30 cellular contexts compared by ENCODE assay signal in genomic region chr3:135678386-135678785, GRCh38.
"Had no signal": no experiment of that assay in that cellular context is flagged by ENCODE, and none has a peak within 500 bp of the region (broad histone marks: within the 10 kb centered on the region; RNA-seq: fewer than 3 reads in every experiment).

No MANE protein-coding gene starts in this region.

- H3K9me3 Mint-ChIP-seq: T-helper 1 cell treated with Interleukin-12 subunit alpha and Interleukin-12 subunit beta and Interleukin-4 antibody, amounts not matched to agents 30 μg/mL and 1 μg/mL, for 36 hours had no signal

- H3K9me3 ChIP-seq: esophagus squamous epithelium had no signal

- H3K27ac ChIP-seq: brain microvascular endothelial cell, epithelial cell of prostate, esophagus squamous epithelium, gastroesophageal sphincter, heart right ventricle had no signal

- H3K36me3 ChIP-seq: brain microvascular endothelial cell, esophagus squamous epithelium, gastroesophageal sphincter, heart right ventricle had no signal

- H3K4me1 Mint-ChIP-seq: activated CD4-positive, alpha-beta memory T cell treated with anti-CD3 and anti-CD28 coated beads, Interleukin-2, amount 10 ng/mL, durations not matched to agents 7 days and 5 days; activated CD4-positive, alpha-beta T cell treated with anti-CD3 and anti-CD28 coated beads, Interleukin-2, amount 10 ng/mL, durations not matched to agents 7 days and 5 days; activated T-helper 17 cell treated with anti-CD3 and anti-CD28 coated beads, Interleukin-2, amount 50 U/mL, for 72 hours; T-cell had no signal

- DNase-seq: activated CD4-positive, alpha-beta memory T cell treated with anti-CD3 and anti-CD28 coated beads, Interleukin-2, amount 10 ng/mL, durations not matched to agents 7 days and 5 days; activated CD4-positive, alpha-beta T cell treated with anti-CD3 and anti-CD28 coated beads for 1 hour; activated CD4-positive, alpha-beta T cell treated with anti-CD3 and anti-CD28 coated beads for 4 hours; activated CD4-positive, alpha-beta T cell treated with anti-CD3 and anti-CD28 coated beads, Interleukin-2, amount 10 ng/mL, durations not matched to agents 7 days and 5 days; activated CD4-positive, alpha-beta T cell treated with anti-CD3 and anti-CD28 coated beads, Interleukin-2, amount 50 U/mL, for 4 hours; activated CD8-positive, alpha-beta memory T cell treated with anti-CD3 and anti-CD28 coated beads, Interleukin-2, amount 50 U/mL, for 48 hours; activated effector memory CD4-positive, alpha-beta T cell treated with Interleukin-2 at 50 U/mL for 16 hours; activated gamma-delta T cell treated with Interleukin-2 at 50 U/mL for 16 hours; activated naive CD4-positive, alpha-beta T cell treated with anti-CD3 and anti-CD28 coated beads, Interleukin-2, amount 50 U/mL, for 16 hours; activated naive CD4-positive, alpha-beta T cell treated with Interleukin-2 at 50 U/mL for 16 hours; activated T-cell treated with anti-CD3 and anti-CD28 coated beads for 4 hours; activated T-cell treated with anti-CD3 and anti-CD28 coated beads, Interleukin-2, amount 50 U/mL, for 4 hours; amniotic stem cell; anterior cingulate cortex; brain microvascular endothelial cell; caudate nucleus; cortex of kidney; dermis blood vessel endothelial cell; effector CD4-positive, alpha-beta T cell; effector memory CD8-positive, alpha-beta T cell; esophagus squamous epithelium; foreskin melanocyte; heart right ventricle; T-cell; T-helper 9 cell had no signal

- H3K27me3 Mint-ChIP-seq: activated CD4-positive, alpha-beta memory T cell treated with anti-CD3 and anti-CD28 coated beads, Interleukin-2, amount 10 ng/mL, durations not matched to agents 7 days and 5 days; activated CD4-positive, alpha-beta T cell treated with anti-CD3 and anti-CD28 coated beads, Interleukin-2, amount 10 ng/mL, durations not matched to agents 7 days and 5 days; effector memory CD8-positive, alpha-beta T cell had no signal

- H3K4me3 ChIP-seq: esophagus squamous epithelium, gastroesophageal sphincter, heart right ventricle had no signal

- H3K4me1 ChIP-seq: esophagus squamous epithelium, gastroesophageal sphincter, heart right ventricle had no signal

- H3K27me3 ChIP-seq: brain microvascular endothelial cell, esophagus squamous epithelium, gastroesophageal sphincter, heart right ventricle had no signal

- H3K36me3 Mint-ChIP-seq: activated naive CD8-positive, alpha-beta T cell; T-cell had no signal

- ATAC-seq: activated T-cell treated with anti-CD3 and anti-CD28 coated beads, Interleukin-2, amount 50 U/mL, for 4 hours; activated T-helper 17 cell treated with anti-CD3 and anti-CD28 coated beads, Interleukin-2, amount 50 U/mL, for 72 hours; effector memory CD8-positive, alpha-beta T cell; gastroesophageal sphincter; heart right ventricle; T-cell had no signal

- H3K4me3 Mint-ChIP-seq: activated CD4-positive, alpha-beta memory T cell treated with anti-CD3 and anti-CD28 coated beads, Interleukin-2, amount 10 ng/mL, durations not matched to agents 7 days and 5 days; activated CD4-positive, alpha-beta T cell treated with anti-CD3 and anti-CD28 coated beads, Interleukin-2, amount 10 ng/mL, durations not matched to agents 7 days and 5 days; activated naive CD8-positive, alpha-beta T cell; activated T-cell treated with anti-CD3 and anti-CD28 coated beads, Interleukin-2, amount 50 U/mL, for 4 hours; activated T-helper 17 cell treated with anti-CD3 and anti-CD28 coated beads, Interleukin-2, amount 50 U/mL, for 72 hours; effector memory CD8-positive, alpha-beta T cell; T-cell; T-helper 1 cell treated with Interleukin-12 subunit alpha and Interleukin-12 subunit beta and Interleukin-4 antibody, amounts not matched to agents 30 μg/mL and 1 μg/mL, for 36 hours had no signal

- H3K27ac Mint-ChIP-seq: activated CD4-positive, alpha-beta memory T cell treated with anti-CD3 and anti-CD28 coated beads, Interleukin-2, amount 10 ng/mL, durations not matched to agents 7 days and 5 days; activated CD4-positive, alpha-beta T cell treated with anti-CD3 and anti-CD28 coated beads, Interleukin-2, amount 10 ng/mL, durations not matched to agents 7 days and 5 days; activated naive CD8-positive, alpha-beta T cell; activated T-helper 17 cell treated with anti-CD3 and anti-CD28 coated beads, Interleukin-2, amount 50 U/mL, for 72 hours; effector memory CD8-positive, alpha-beta T cell; T-cell; T-helper 1 cell treated with Interleukin-12 subunit alpha and Interleukin-12 subunit beta and Interleukin-4 antibody, amounts not matched to agents 30 μg/mL and 1 μg/mL, for 36 hours had no signal
